ENCODE assay signal across 16 cellular contexts in the genomic region with DNA sequence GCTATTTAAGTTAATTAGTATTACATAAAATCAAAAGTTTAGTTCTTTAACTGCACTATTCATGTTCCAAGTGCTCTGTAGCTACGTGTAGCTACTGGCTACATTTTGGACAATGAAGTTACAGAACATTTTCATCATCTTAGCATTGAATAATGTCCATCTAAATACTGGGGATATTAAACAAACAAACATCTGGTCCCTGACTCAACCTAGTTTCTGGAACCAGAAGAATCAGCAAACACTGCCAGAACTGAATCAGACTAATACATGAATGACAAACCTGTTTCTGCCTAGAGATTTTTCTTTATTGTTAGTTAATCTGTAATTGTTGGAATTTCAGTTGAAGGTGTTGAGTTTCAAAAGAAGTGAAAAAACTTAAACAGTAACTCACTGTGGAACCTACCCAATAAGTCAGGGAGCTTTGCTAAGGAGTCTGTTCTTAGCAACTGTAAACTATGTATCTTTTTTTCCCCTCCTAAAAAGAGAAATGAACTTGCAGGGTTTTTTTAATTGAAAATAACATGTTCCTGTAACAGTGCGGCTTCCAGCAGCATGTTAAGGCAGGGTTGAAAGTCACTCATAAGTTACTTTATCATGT. TPM values are rescaled to one million over a fixed set of nuclear protein-coding genes. Genes with fewer than 3 reads are reported as not detected.
DNase-seq lines count a peak whose midpoint lies in the region; ATAC-seq, FAIRE-seq and TF ChIP-seq lines count a peak whose summit lies in the region.
"Had no signal": no experiment of that assay in that cellular context is flagged by ENCODE, and none has a peak within 500 bp of the region (broad histone marks: within the 10 kb centered on the region; RNA-seq: fewer than 3 reads in every experiment).

No MANE protein-coding gene starts in this region.

- no peak overlapping the region for H2BK12ac ChIP-seq in mesenchymal stem cell (ENCODE audit: low read length in 2 of 2)

- H4K8ac ChIP-seq in mesenchymal stem cell (ENCODE audit: low read length): no peak overlapping the region

- no peaks in the 10 kb centered on the region for H3K27me3 ChIP-seq in PC-3 (ENCODE audit: low read length)
- no peaks in the 10 kb centered on the region for H3K27me3 ChIP-seq in endodermal cell (ENCODE audit: control insufficient read depth, insufficient read depth, low read length, poor library complexity, severe bottlenecking)
- H3K27me3 ChIP-seq in mesenchymal stem cell (ENCODE audit: control insufficient read depth in 1 of 2, insufficient read depth in 1 of 2, low read length in 2 of 2): no peaks in the 10 kb centered on the region
- H3K27me3 ChIP-seq: vagina had no signal

- CTCF ChIA-PET in Calu3 (lab: Charles Lee): interaction anchor here (0.5 to 1.4 kb wide), 6 partner anchors 10 to 112 kb away, joined by 3 to 8 read pairs (median 4); no protein-coding TSS in a partner anchor
- CTCF ChIA-PET in PC-3 (lab: Charles Lee): interaction anchor here (0.6 kb wide), 1 partner anchor 92 kb away, joined by 4 read pairs; no protein-coding TSS in a partner anchor

- 86 to 94% methylated on average over 1 to 2 of the region's 2 CpGs for WGBS in endodermal cell (ENCODE audit: insufficient coverage in 1 of 2, insufficient read length in 1 of 2), 2 experiments
- WGBS in mesenchymal stem cell: 75% methylated on average over 1 of the region's 2 CpGs

- no peak overlapping the region for H2BK5ac ChIP-seq in mesenchymal stem cell (ENCODE audit: low read depth, low read length, poor library complexity, severe bottlenecking)

- no peak overlapping the region for H3K18ac ChIP-seq in mesenchymal stem cell (ENCODE audit: low read depth in 1 of 2, low read length in 2 of 2)

- H3K9me3 Mint-ChIP-seq in Calu3 (ENCODE audit: low read depth, unreplicated experiment) (no peaks in the 10 kb centered on the region), endodermal cell (no peaks in the 10 kb centered on the region)
- H3K9me3 Mint-ChIP-seq: naive thymus-derived CD8-positive, alpha-beta T cell had no signal

- H3K79me2 ChIP-seq in PC-3 (ENCODE audit: low read length): no peaks in the 10 kb centered on the region

- H3K27me3 Mint-ChIP-seq in Calu3 (ENCODE audit: unreplicated experiment) (no peaks in the 10 kb centered on the region), endodermal cell (ENCODE audit: insufficient read depth) (no peaks in the 10 kb centered on the region)
- H3K27me3 Mint-ChIP-seq: naive thymus-derived CD8-positive, alpha-beta T cell had no signal

- H4K91ac ChIP-seq in mesenchymal stem cell (ENCODE audit: low read length): no peak overlapping the region

- no peak for TF ChIP-seq CTCF in Calu3 (IDR thresholded peaks at IDR 0.05; ENCODE audit: unreplicated experiment)
- no peak for TF ChIP-seq CTCF in PC-3 (conservative IDR thresholded peaks at IDR 0.05; ENCODE audit: low read depth, low read length)
- TF ChIP-seq CTCF in endodermal cell (conservative IDR thresholded peaks at IDR 0.05): no peak

- H3K9ac ChIP-seq in PC-3 (ENCODE audit: low read length) (no peak overlapping the region), endodermal cell (ENCODE audit: extremely low read depth, low read length, poor library complexity, severe bottlenecking) (no peak overlapping the region), mesenchymal stem cell (ENCODE audit: low read length) (peak overlapping the region; percentile 33)

- POLR2A ChIA-PET in PC-3 (lab: Charles Lee; ENCODE audit: unreplicated experiment): no interaction called here

- ATAC-seq in PC-3 (peak; percentile 91), HG03196 (IDR thresholded peaks at IDR 0.05; ENCODE audit: unreplicated experiment) (no peak), HG02763 (IDR thresholded peaks at IDR 0.05; ENCODE audit: unreplicated experiment) (no peak)
- ATAC-seq: GM12878; naive thymus-derived CD8-positive, alpha-beta T cell had no signal

- no peaks in the 10 kb centered on the region for H3K9me3 ChIP-seq in PC-3 (ENCODE audit: low read length)
- H3K9me3 ChIP-seq in endodermal cell (ENCODE audit: control insufficient read depth, low read length): no peaks in the 10 kb centered on the region
- H3K9me3 ChIP-seq in mesenchymal stem cell (ENCODE audit: control insufficient read depth, low read length): no peaks in the 10 kb centered on the region
- H3K9me3 ChIP-seq: vagina had no signal

- no peak overlapping the region for H3K14ac ChIP-seq in mesenchymal stem cell (ENCODE audit: low read length in 2 of 2)

- no peak overlapping the region for H2BK15ac ChIP-seq in mesenchymal stem cell (ENCODE audit: low read depth, poor library complexity, severe bottlenecking)

- intact Hi-C loops in Calu3 (cut with micrococcal nuclease; ENCODE audit: unreplicated experiment) (loop anchor here (2.0 kb wide), 1 partner anchor 54 kb away; no protein-coding TSS in a partner anchor), PC-3 (cut with micrococcal nuclease) (no loop called here)

- H2BK120ac ChIP-seq in mesenchymal stem cell (ENCODE audit: low read depth, low read length): no peak overlapping the region

- BruUV-seq in Calu3 (replicated peaks; lab: Mats Ljungman, UMichigan) (no TSS peak), PC-3 (replicated peaks; lab: Mats Ljungman, UMichigan) (no TSS peak)

- H4K20me1 ChIP-seq in PC-3 (ENCODE audit: low read length): peaks cover 4% of the 10 kb centered on the region; the same call in 1 of the 2 replicates

- H3K27ac Mint-ChIP-seq in Calu3 (ENCODE audit: unreplicated experiment): peak overlapping the region; percentile 88
- H3K27ac Mint-ChIP-seq in endodermal cell: peak overlapping the region; percentile 44

- peaks cover 12% of the 10 kb centered on the region for H3K79me1 ChIP-seq in mesenchymal stem cell (replicated peaks; ENCODE audit: low read length, poor library complexity, severe bottlenecking)

- H3K4me1 Mint-ChIP-seq in Calu3 (ENCODE audit: low read depth, unreplicated experiment) (peaks cover 68% of the 10 kb centered on the region), endodermal cell (peaks cover 3% of the 10 kb centered on the region)

- no peak for FAIRE-seq in HTR-8/SVneo (lab: Jason Lieb, UNC)
- FAIRE-seq: GM12878 had no signal

- no peaks in the 10 kb centered on the region for H3F3A ChIP-seq in PC-3 (ENCODE audit: low read length, unreplicated experiment)

- no peak overlapping the region for H3K4ac ChIP-seq in mesenchymal stem cell (ENCODE audit: low read depth in 1 of 2, low read length in 2 of 2)

- H3K36me3 Mint-ChIP-seq in Calu3 (ENCODE audit: insufficient read depth, unreplicated experiment) (peaks cover 39% of the 10 kb centered on the region), endodermal cell (ENCODE audit: low read depth) (peaks cover 33% of the 10 kb centered on the region)

- H3K4me2 ChIP-seq in PC-3 (ENCODE audit: low read length) (peak overlapping the region; percentile 20; the same call in 1 of the 2 replicates), mesenchymal stem cell (ENCODE audit: low read length, poor library complexity, severe bottlenecking) (no peak overlapping the region)

- no peak overlapping the region for H3K27ac ChIP-seq in PC-3 (ENCODE audit: low read length)
- H3K27ac ChIP-seq in endodermal cell (ENCODE audit: low read depth, low read length): no peak overlapping the region
- peak overlapping the region; percentile 63 for H3K27ac ChIP-seq in mesenchymal stem cell (ENCODE audit: low read length, poor library complexity, severe bottlenecking)
- H3K27ac ChIP-seq: coronary artery, vagina had no signal

- peaks cover 7% of the 10 kb centered on the region; the same call in 1 of the 2 replicates for H3K36me3 ChIP-seq in PC-3 (ENCODE audit: low read depth, low read length)
- H3K36me3 ChIP-seq in endodermal cell (ENCODE audit: control insufficient read depth, insufficient read depth, low read length): peaks cover 54% of the 10 kb centered on the region
- H3K36me3 ChIP-seq in mesenchymal stem cell (ENCODE audit: control insufficient read depth in 1 of 2, insufficient read depth in 2 of 2, low read depth in 1 of 2, low read length in 2 of 2): peaks cover 6 to 42% of the 10 kb centered on the region in 2 experiments

- no peaks in the 10 kb centered on the region for H3K9me2 ChIP-seq in PC-3 (replicated peaks; ENCODE audit: low read length)

- H2AFZ ChIP-seq in PC-3 (ENCODE audit: low read length) (no peak overlapping the region), mesenchymal stem cell (ENCODE audit: low read depth, low read length) (no peak overlapping the region)

- DNase-seq in Calu3: peak; percentile 43
- peak; percentile 54 for DNase-seq in PC-3
- no peak for DNase-seq in endodermal cell
- peak; percentile 41 for DNase-seq in mesenchymal stem cell
- DNase-seq in NCI-H526 treated with DMSO at 0.1 percent for 48 hours (lab: John Stamatoyannopoulos, UW): no peak
- no peak for DNase-seq in HTR-8/SVneo (ENCODE audit: insufficient read length, low spot score)
- DNase-seq: activated gamma-delta T cell; naive thymus-derived CD8-positive, alpha-beta T cell; NCI-H1092 treated with DMSO at 0.1 percent for 48 hours; NCI-H524 treated with DMSO at 0.1 percent for 48 hours; stimulated activated CD4-positive, alpha-beta T cell treated with anti-CD3 and anti-CD28 coated beads, Interleukin-12 subunit alpha, Interleukin-12 subunit beta, amount 100 ng/mL, for 4 hours had no signal

- no peak overlapping the region for H3K23ac ChIP-seq in mesenchymal stem cell (ENCODE audit: low read length in 2 of 2)

- H3K4me3 Mint-ChIP-seq in Calu3 (ENCODE audit: low read depth, unreplicated experiment) (peak overlapping the region; percentile 35), endodermal cell (no peak overlapping the region)
- H3K4me3 Mint-ChIP-seq: naive thymus-derived CD8-positive, alpha-beta T cell had no signal

- H3K4me3 ChIP-seq in PC-3 (ENCODE audit: low read length): no peak overlapping the region
- H3K4me3 ChIP-seq in endodermal cell (ENCODE audit: low read length): no peak overlapping the region
- H3K4me3 ChIP-seq in mesenchymal stem cell (ENCODE audit: insufficient read depth in 1 of 2, low read depth in 1 of 2, low read length in 2 of 2): no peak overlapping the region
- H3K4me3 ChIP-seq: coronary artery, GM12878, vagina had no signal

- no peak overlapping the region for H2AK5ac ChIP-seq in mesenchymal stem cell (ENCODE audit: low read length, severe bottlenecking)

- H3K4me1 ChIP-seq in PC-3 (ENCODE audit: insufficient read depth, low read length): peaks cover 5% of the 10 kb centered on the region; the same call in 1 of the 2 replicates
- no peaks in the 10 kb centered on the region for H3K4me1 ChIP-seq in endodermal cell (ENCODE audit: control insufficient read depth, insufficient read depth, low read length)
- H3K4me1 ChIP-seq in mesenchymal stem cell (ENCODE audit: control insufficient read depth, insufficient read depth, low read depth, low read length): peaks cover 3% of the 10 kb centered on the region

RNA-seq across cellular contexts. Expression of a gene that starts 58.3 kb away (rescaled TPM):
- total RNA-seq in Calu3 (2022): 84.4 and 86.7 TPM in 2 replicates
- total RNA-seq in PC-3 (2014; rRNA removed): 34.9 and 37.1 TPM in 2 replicates
- 10 to 100 TPM; 60.8 to 77.7 TPM for total RNA-seq in endodermal cell
- 35.6 TPM for polyA plus RNA-seq in endodermal cell (2013, experiment 1 of 2)
- polyA plus RNA-seq in endodermal cell (2013, experiment 2 of 2): 45.2 TPM
- polyA plus RNA-seq in mesenchymal stem cell (2013, experiment 1 of 2): 22.4 TPM
- 21.1 TPM for polyA plus RNA-seq in mesenchymal stem cell (2013, experiment 2 of 2)

Comparison
In these comparisons a context has a peak if more than half of its experiments do, and no peak if none do; other contexts are left out.
1. DNase-seq: peak in Calu3 (single experiment), PC-3 (single experiment) and mesenchymal stem cell (single experiment); none in endodermal cell (single experiment), NCI-H526 treated with DMSO at 0.1 percent for 48 hours (single experiment) and HTR-8/SVneo (single experiment).